In genomic region chr17:80835816-80836657, GRCh38 we compare ENCODE assay signal across 10 cellular contexts.
DNase-seq lines count a peak whose midpoint lies in the region; ATAC-seq and TF ChIP-seq lines count a peak whose summit lies in the region.
"Had no signal": no experiment of that assay in that cellular context is flagged by ENCODE, and none has a peak within 500 bp of the region (broad histone marks: within the 10 kb centered on the region; RNA-seq: fewer than 3 reads in every experiment).

No MANE protein-coding gene starts in this region.

- H3K9me3 Mint-ChIP-seq in T-helper 1 cell treated with Interleukin-12 subunit alpha and Interleukin-12 subunit beta and Interleukin-4 antibody, amounts not matched to agents 30 μg/mL and 1 μg/mL, for 36 hours: no peaks in the 10 kb centered on the region
- H3K9me3 Mint-ChIP-seq in activated CD8-positive, alpha-beta T cell treated with anti-CD3 and anti-CD28 coated beads for 36 hours: no peaks in the 10 kb centered on the region
- no peaks in the 10 kb centered on the region for H3K9me3 Mint-ChIP-seq in immature natural killer cell

- peak overlapping the region; percentile 75 for H3K27ac Mint-ChIP-seq in T-helper 1 cell treated with Interleukin-12 subunit alpha and Interleukin-12 subunit beta and Interleukin-4 antibody, amounts not matched to agents 30 μg/mL and 1 μg/mL, for 36 hours
- peak overlapping the region; percentile 64 for H3K27ac Mint-ChIP-seq in activated CD8-positive, alpha-beta T cell treated with anti-CD3 and anti-CD28 coated beads for 36 hours
- peak overlapping the region in 2 of 6 donors; percentile 32 to 67 for H3K27ac Mint-ChIP-seq in immature natural killer cell

- no peaks in the 10 kb centered on the region for H3K27me3 Mint-ChIP-seq in T-helper 1 cell treated with Interleukin-12 subunit alpha and Interleukin-12 subunit beta and Interleukin-4 antibody, amounts not matched to agents 30 μg/mL and 1 μg/mL, for 36 hours (ENCODE audit: low read depth)
- H3K27me3 Mint-ChIP-seq in activated CD8-positive, alpha-beta T cell treated with anti-CD3 and anti-CD28 coated beads for 36 hours: no peaks in the 10 kb centered on the region
- peaks cover 0 to 3% (median 2%) of the 10 kb centered on the region in 3 donors for H3K27me3 Mint-ChIP-seq in immature natural killer cell (ENCODE audit: low read depth in 3 of 3)

- peaks cover 49% of the 10 kb centered on the region for H3K4me1 Mint-ChIP-seq in T-helper 1 cell treated with Interleukin-12 subunit alpha and Interleukin-12 subunit beta and Interleukin-4 antibody, amounts not matched to agents 30 μg/mL and 1 μg/mL, for 36 hours (ENCODE audit: low read depth)
- peaks cover 25% of the 10 kb centered on the region for H3K4me1 Mint-ChIP-seq in activated CD8-positive, alpha-beta T cell treated with anti-CD3 and anti-CD28 coated beads for 36 hours (ENCODE audit: low read depth)
- peaks cover 21 to 27% of the 10 kb centered on the region in 2 donors for H3K4me1 Mint-ChIP-seq in immature natural killer cell

- no peak for TF ChIP-seq CTCF in activated CD8-positive, alpha-beta T cell treated with anti-CD3 and anti-CD28 coated beads for 36 hours (IDR thresholded peaks at IDR 0.05)

- intact Hi-C loops in activated CD8-positive, alpha-beta T cell treated with anti-CD3 and anti-CD28 coated beads for 36 hours (cut with micrococcal nuclease): loop anchor here (10.0 kb wide), 1 partner anchor 59 kb away; no protein-coding TSS in a partner anchor
- intact Hi-C loops in head of caudate nucleus (cut with DNase I): no loop called here
- intact Hi-C loops in posterior vena cava (cut with DNase I): no loop called here

- no peak for ATAC-seq in activated CD8-positive, alpha-beta T cell treated with anti-CD3 and anti-CD28 coated beads for 36 hours
- ATAC-seq: heart right ventricle, left ventricle myocardium superior had no signal

- H3K4me3 Mint-ChIP-seq in T-helper 1 cell treated with Interleukin-12 subunit alpha and Interleukin-12 subunit beta and Interleukin-4 antibody, amounts not matched to agents 30 μg/mL and 1 μg/mL, for 36 hours: no peak overlapping the region
- H3K4me3 Mint-ChIP-seq in activated CD8-positive, alpha-beta T cell treated with anti-CD3 and anti-CD28 coated beads for 36 hours: no peak overlapping the region
- no peak overlapping the region for H3K4me3 Mint-ChIP-seq in immature natural killer cell

- DNase-seq in T-helper 1 cell: no peak
- DNase-seq in activated CD8-positive, alpha-beta T cell treated with anti-CD3 and anti-CD28 coated beads for 36 hours: no peak
- DNase-seq in head of caudate nucleus: peak in 38 of 42 donors; percentile 23 to 85 (median 58)
- peak; percentile 74 for DNase-seq in posterior vena cava (ENCODE audit: low spot score)
- no peak for DNase-seq in immature natural killer cell
- no peak for DNase-seq in stimulated activated naive CD4-positive, alpha-beta T cell (lab: John Stamatoyannopoulos, UW)
- no peak for DNase-seq in cerebellar nuclear complex (lab: John Stamatoyannopoulos, UW)
- DNase-seq: heart right ventricle, left ventricle myocardium superior had no signal

- CTCF ChIA-PET in activated CD8-positive, alpha-beta T cell treated with anti-CD3 and anti-CD28 coated beads for 36 hours (lab: Charles Lee): no interaction called here

- POLR2A ChIA-PET in activated CD8-positive, alpha-beta T cell treated with anti-CD3 and anti-CD28 coated beads for 36 hours (lab: Charles Lee): no interaction called here

- peaks cover 27% of the 10 kb centered on the region for H3K36me3 Mint-ChIP-seq in T-helper 1 cell treated with Interleukin-12 subunit alpha and Interleukin-12 subunit beta and Interleukin-4 antibody, amounts not matched to agents 30 μg/mL and 1 μg/mL, for 36 hours (ENCODE audit: low read depth)
- peaks cover 14% of the 10 kb centered on the region for H3K36me3 Mint-ChIP-seq in activated CD8-positive, alpha-beta T cell treated with anti-CD3 and anti-CD28 coated beads for 36 hours (ENCODE audit: low read depth)
- no peaks in the 10 kb centered on the region for H3K36me3 Mint-ChIP-seq in immature natural killer cell

Comparison
In these comparisons a context has a peak if more than half of its experiments do, and no peak if none do; other contexts are left out.
1. DNase-seq: peak in head of caudate nucleus (38 of 42) and posterior vena cava (single experiment); none in T-helper 1 cell (0 of 5), activated CD8-positive, alpha-beta T cell treated with anti-CD3 and anti-CD28 coated beads for 36 hours (single experiment), immature natural killer cell (0 of 3), stimulated activated naive CD4-positive, alpha-beta T cell (0 of 6) and cerebellar nuclear complex (0 of 2).